Comparison of ENCODE assay signal across 8 cellular contexts in the genomic region with DNA sequence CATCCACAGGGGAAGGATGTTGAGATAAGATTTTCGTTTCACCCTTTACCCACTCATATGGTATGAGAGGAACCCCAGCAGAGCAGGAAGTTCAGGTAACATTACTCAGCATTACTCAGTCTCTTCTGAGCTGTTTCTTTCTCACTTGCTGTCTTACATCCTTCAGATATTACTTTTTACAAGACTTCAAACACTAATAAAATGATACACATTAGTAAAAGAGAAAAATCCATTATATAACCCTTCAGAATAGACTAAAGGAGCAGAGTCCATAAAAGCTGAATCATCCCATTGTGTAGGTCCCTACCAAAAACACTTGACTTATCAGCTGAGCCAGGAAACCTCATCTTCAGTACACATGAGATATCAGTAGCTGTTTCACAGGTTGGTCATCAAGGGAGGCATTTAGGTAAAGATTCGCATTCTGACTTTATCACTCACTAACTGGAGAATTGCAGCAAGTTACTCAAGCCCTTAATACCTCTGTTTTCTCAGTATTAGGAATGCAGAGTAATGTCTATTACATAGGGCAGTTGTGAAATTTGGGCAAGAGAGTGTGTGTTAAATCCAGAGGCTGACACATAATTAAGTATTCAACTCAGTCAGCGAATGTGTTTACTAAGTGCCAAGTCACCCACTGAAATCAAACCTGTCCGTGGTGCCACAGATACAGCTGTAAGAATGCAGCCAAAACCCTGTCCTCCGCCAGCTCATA. TPM values are rescaled to one million over a fixed set of nuclear protein-coding genes. Genes with fewer than 3 reads are reported as not detected.
DNase-seq lines count a peak whose midpoint lies in the region; ATAC-seq and TF ChIP-seq lines count a peak whose summit lies in the region.

No MANE protein-coding gene starts in this region.

- 46 to 61% (median 56%) methylated on average over 5 of the region's 5 CpGs for WGBS in spleen, 5 donors

- peaks cover 0 to 21% (median 2%) of the 10 kb centered on the region in 6 donors for H3K4me1 ChIP-seq in spleen
- H3K4me1 ChIP-seq in HAP-1, result no peaks in the 10 kb centered on the region

- ATAC-seq in HG03520 (IDR thresholded peaks at IDR 0.05; ENCODE audit: unreplicated experiment) (peak; percentile 51), HG03045 (IDR thresholded peaks at IDR 0.05; ENCODE audit: unreplicated experiment) (no peak)

- H3K36me3 ChIP-seq in spleen (no peaks in the 10 kb centered on the region), HAP-1 (replicated peaks) (no peaks in the 10 kb centered on the region)

- in situ Hi-C loops in HAP-1 (cut with MboI; ENCODE audit: low sequenced_read_pairs), result no loop called here

- H3K27ac ChIP-seq in spleen, result peak overlapping the region in 7 of 8 donors; percentile 29 to 78 (median 67)

- H3K9me3 ChIP-seq in spleen (no peaks in the 10 kb centered on the region), HAP-1 (no peaks in the 10 kb centered on the region)

- H3K27me3 ChIP-seq in spleen (replicated peaks in 1 of 7) (no peaks in the 10 kb centered on the region), HAP-1 (ENCODE audit: low read depth) (no peaks in the 10 kb centered on the region)

- intact Hi-C loops in spleen (cut with DNase I; ENCODE audit: low total_unique reads), result no loop called here

- no peak for TF ChIP-seq POLR2A in spleen (IDR thresholded peaks at IDR 0.05)

- TF ChIP-seq CTCF in spleen (IDR thresholded peaks at IDR 0.05 in 8 of 11, conservative IDR thresholded peaks at IDR 0.05 in 3 of 11), result no peak

- peak; percentile 23 for DNase-seq in stimulated activated naive CD4-positive, alpha-beta T cell treated with Interleukin-2 at 50 U/mL for 16 hours (lab: John Stamatoyannopoulos, UW)
- no peak for DNase-seq in stimulated activated naive CD4-positive, alpha-beta T cell (lab: John Stamatoyannopoulos, UW)
- peak; percentile 96 for DNase-seq in amniotic epithelial cell (ENCODE audit: low read depth)
- DNase-seq in spleen, result no peak
- DNase-seq in HAP-1 (ENCODE audit: low spot score in 2 of 2), result no peak
- no peak for DNase-seq in dedifferentiated amniotic fluid mesenchymal stem cell (ENCODE audit: extremely low spot score)

- H3K4me3 ChIP-seq in spleen, result no peak overlapping the region
- H3K4me3 ChIP-seq in HAP-1, result no peak overlapping the region

RNA-seq across cellular contexts. Expression of gene KLF6, which starts 44.7 kb away (rescaled TPM):
- total RNA-seq in spleen, result 100 to 1,000 TPM in 5 of 7 donors, 10 to 100 TPM in 2; 65.0 to 211 (median 135) TPM
- 10 to 100 TPM; 18.8 to 26.6 (median 19.6) TPM for polyA plus RNA-seq in spleen

Comparison
In these comparisons a context has a peak if more than half of its experiments do, and no peak if none do; other contexts are left out.
1. DNase-seq: peak in stimulated activated naive CD4-positive, alpha-beta T cell treated with Interleukin-2 at 50 U/mL for 16 hours (single experiment) and amniotic epithelial cell (single experiment); none in stimulated activated naive CD4-positive, alpha-beta T cell (0 of 6), spleen (single experiment), HAP-1 (0 of 2) and dedifferentiated amniotic fluid mesenchymal stem cell (single experiment).